In the genomic region with DNA sequence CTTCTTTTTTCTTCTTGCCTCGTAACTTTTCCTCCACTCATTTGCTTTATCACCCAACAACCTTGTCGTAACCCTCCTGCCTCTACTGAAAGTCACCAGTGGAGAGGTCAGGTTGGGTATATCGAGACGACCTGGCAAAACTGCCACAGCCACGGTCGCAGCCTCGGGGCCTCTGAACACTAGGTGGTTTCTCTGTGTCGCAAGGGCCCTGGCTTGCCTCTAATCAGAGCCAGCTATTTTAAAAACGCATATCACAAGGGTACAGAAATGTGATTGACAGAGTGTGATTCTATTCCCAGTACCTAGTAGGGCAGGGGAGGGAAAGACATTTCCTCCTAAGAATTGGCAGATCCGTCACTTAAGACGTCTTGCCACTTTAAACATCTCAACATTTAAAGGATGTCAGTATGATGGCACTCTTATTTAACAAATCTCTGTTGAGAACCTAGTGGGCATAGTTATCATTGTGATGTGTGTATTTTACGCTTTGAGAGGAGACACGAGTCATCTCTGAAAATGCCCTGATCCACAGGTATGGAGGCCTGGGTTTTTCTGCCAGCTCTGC, we compare ENCODE assay signal across 18 cellular contexts.
"Had no signal": no experiment of that assay in that cellular context is flagged by ENCODE, and none has a peak within 500 bp of the region (broad histone marks: within the 10 kb centered on the region; RNA-seq: fewer than 3 reads in every experiment).

No MANE protein-coding gene starts in this region.

- H3K4me2 ChIP-seq: neural progenitor cell had no signal

- H3K4me1 ChIP-seq: neural progenitor cell, pancreas, right lobe of liver, testis, tibial nerve had no signal

- H3K4me3 ChIP-seq: mucosa of descending colon, neural progenitor cell, pancreas, right lobe of liver, skin epidermis, testis, tibial nerve had no signal

- H3K36me3 ChIP-seq: neural progenitor cell had no signal

- DNase-seq: effector memory CD4-positive, alpha-beta T cell; kidney; left colon; mammary epithelial cell; mucosa of descending colon; natural killer cell; nucleus accumbens; pancreas; right lobe of liver; stimulated activated CD4-positive, alpha-beta T cell treated with anti-CD3 and anti-CD28 coated beads, Interleukin-2, amount 100 ng/mL, for 24 hours; stimulated activated CD4-positive, alpha-beta T cell treated with anti-CD3 and anti-CD28 coated beads, Interleukin-4, amount 100 ng/mL, for 4 hours; stimulated activated naive B cell treated with anti-CD40 and anti-IgM and Interleukin-4, amounts not matched to agents 10 μg/mL and 1 μg/mL and 100 μg/mL, for 72 hours; stimulated activated naive CD8-positive, alpha-beta T cell treated with anti-CD3 and anti-CD28 coated beads, Interleukin-15, amount 100 ng/mL, for 72 hours; testis had no signal

- H3K9me3 ChIP-seq: mucosa of descending colon, pancreas, right lobe of liver, testis, tibial nerve had no signal

- ATAC-seq: esophagus mucosa; left colon; mucosa of descending colon; natural killer cell; pancreas; right lobe of liver; stimulated activated naive B cell treated with anti-CD40 and anti-IgM and Interleukin-4, amounts not matched to agents 10 μg/mL and 1 μg/mL and 100 μg/mL, for 72 hours; stimulated activated naive CD8-positive, alpha-beta T cell treated with anti-CD3 and anti-CD28 coated beads, Interleukin-15, amount 100 ng/mL, for 72 hours had no signal

- H3K27me3 ChIP-seq: neural progenitor cell, pancreas, right lobe of liver, testis, tibial nerve had no signal

- H3K9ac ChIP-seq: neural progenitor cell had no signal

- H3K27ac ChIP-seq: neural progenitor cell, pancreas, right lobe of liver, skin epidermis, testis, tibial nerve had no signal

- H2AFZ ChIP-seq: neural progenitor cell had no signal
